38 cellular contexts compared by ENCODE assay signal in genomic region chr4:1031346-1031745, GRCh38. TPM values are rescaled to one million over a fixed set of nuclear protein-coding genes. Genes with fewer than 3 reads are reported as not detected.
"Had no signal": no experiment of that assay in that cellular context is flagged by ENCODE, and none has a peak within 500 bp of the region (broad histone marks: within the 10 kb centered on the region; RNA-seq: fewer than 3 reads in every experiment).

No MANE protein-coding gene starts in this region.

- H3K27me3 ChIP-seq: adrenal gland, ascending aorta, body of pancreas, brain microvascular endothelial cell, cardiac muscle cell had no signal

- DNase-seq: activated effector memory CD4-positive, alpha-beta T cell treated with anti-CD3 and anti-CD28 coated beads, Interleukin-2, amount 50 U/mL, for 16 hours; activated effector memory CD4-positive, alpha-beta T cell treated with Interleukin-2 at 50 U/mL for 16 hours; activated gamma-delta T cell; activated gamma-delta T cell treated with Interleukin-2 at 50 U/mL for 16 hours; activated naive CD4-positive, alpha-beta T cell; activated naive CD4-positive, alpha-beta T cell treated with anti-CD3 and anti-CD28 coated beads for 36 hours; activated naive CD4-positive, alpha-beta T cell treated with anti-CD3 and anti-CD28 coated beads, Interleukin-2, amount 10 ng/mL, durations not matched to agents 7 days and 5 days; activated naive CD4-positive, alpha-beta T cell treated with anti-CD3 and anti-CD28 coated beads, Interleukin-2, amount 50 U/mL, for 16 hours; activated naive CD4-positive, alpha-beta T cell treated with Interleukin-2 at 50 U/mL for 16 hours; activated naive CD8-positive, alpha-beta T cell treated with anti-CD3 and anti-CD28 coated beads for 36 hours; activated naive CD8-positive, alpha-beta T cell treated with anti-CD3 and anti-CD28 coated beads, Interleukin-2, amount 10 ng/mL, durations not matched to agents 7 days and 5 days; activated naive CD8-positive, alpha-beta T cell treated with anti-CD3 and anti-CD28 coated beads, Interleukin-2, amount 50 U/mL, for 24 hours; activated T-cell treated with anti-CD3 and anti-CD28 coated beads, Interleukin-2, amount 50 U/mL, for 1 hour; activated T-cell treated with anti-CD3 and anti-CD28 coated beads, Interleukin-2, amount 50 U/mL, for 24 hours; activated T-cell treated with anti-CD3 and anti-CD28 coated beads, Interleukin-2, amount 50 U/mL, for 4 hours; activated T-cell treated with anti-CD3 and anti-CD28 coated beads, Interleukin-2, amount 50 U/mL, for 48 hours; activated T-cell treated with anti-CD3 and anti-CD28 coated beads, Interleukin-2, amount 50 U/mL, for 72 hours; adrenal gland; amniotic stem cell; amygdala; anterior cingulate cortex; aorta; body of pancreas; brain microvascular endothelial cell; caudate nucleus; central memory CD4-positive, alpha-beta T cell; cerebellar nuclear complex had no signal

- H3K36me3 ChIP-seq: adrenal gland, ascending aorta, brain microvascular endothelial cell, breast epithelium, cardiac muscle cell had no signal

- H3K4me3 ChIP-seq: adrenal gland, ascending aorta, body of pancreas, breast epithelium, cardiac muscle cell had no signal

- H3K4me1 Mint-ChIP-seq: activated naive CD4-positive, alpha-beta T cell treated with anti-CD3 and anti-CD28 coated beads, Interleukin-2, amount 50 U/mL, for 24 hours; activated naive CD8-positive, alpha-beta T cell treated with anti-CD3 and anti-CD28 coated beads for 36 hours; activated naive CD8-positive, alpha-beta T cell treated with anti-CD3 and anti-CD28 coated beads, Interleukin-2, amount 10 ng/mL, durations not matched to agents 7 days and 5 days; activated naive CD8-positive, alpha-beta T cell treated with anti-CD3 and anti-CD28 coated beads, Interleukin-2, amount 50 U/mL, for 24 hours; activated T-helper 17 cell treated with anti-CD3 and anti-CD28 coated beads, Interleukin-2, amount 50 U/mL, for 72 hours; central memory CD8-positive, alpha-beta T cell had no signal

- H3K9me3 ChIP-seq: adrenal gland, ascending aorta, body of pancreas, breast epithelium had no signal

- H3K27me3 Mint-ChIP-seq: activated naive CD4-positive, alpha-beta T cell treated with anti-CD3 and anti-CD28 coated beads, Interleukin-2, amount 10 ng/mL, durations not matched to agents 7 days and 5 days; activated naive CD4-positive, alpha-beta T cell treated with anti-CD3 and anti-CD28 coated beads, Interleukin-2, amount 50 U/mL, for 24 hours; activated naive CD8-positive, alpha-beta T cell; activated naive CD8-positive, alpha-beta T cell treated with anti-CD3 and anti-CD28 coated beads for 36 hours; activated naive CD8-positive, alpha-beta T cell treated with anti-CD3 and anti-CD28 coated beads, Interleukin-2, amount 10 ng/mL, durations not matched to agents 7 days and 5 days; activated T-cell treated with anti-CD3 and anti-CD28 coated beads, Interleukin-2, amount 50 U/mL, for 24 hours; activated T-helper 17 cell treated with anti-CD3 and anti-CD28 coated beads, Interleukin-2, amount 50 U/mL, for 72 hours; brain; central memory CD8-positive, alpha-beta T cell had no signal

- H3K36me3 Mint-ChIP-seq: activated naive CD4-positive, alpha-beta T cell treated with anti-CD3 and anti-CD28 coated beads, Interleukin-2, amount 10 ng/mL, durations not matched to agents 7 days and 5 days; activated naive CD4-positive, alpha-beta T cell treated with anti-CD3 and anti-CD28 coated beads, Interleukin-2, amount 50 U/mL, for 24 hours; activated naive CD4-positive, alpha-beta T cell treated with anti-CD3 and anti-CD28 coated beads, Interleukin-2, amount 50 U/mL, for 72 hours; activated naive CD8-positive, alpha-beta T cell; activated naive CD8-positive, alpha-beta T cell treated with anti-CD3 and anti-CD28 coated beads for 36 hours; activated naive CD8-positive, alpha-beta T cell treated with anti-CD3 and anti-CD28 coated beads, Interleukin-2, amount 10 ng/mL, durations not matched to agents 7 days and 5 days; brain had no signal

- H3K4me3 Mint-ChIP-seq: activated naive CD4-positive, alpha-beta T cell treated with anti-CD3 and anti-CD28 coated beads for 36 hours; activated naive CD4-positive, alpha-beta T cell treated with anti-CD3 and anti-CD28 coated beads, Interleukin-2, amount 10 ng/mL, durations not matched to agents 7 days and 5 days; activated naive CD4-positive, alpha-beta T cell treated with anti-CD3 and anti-CD28 coated beads, Interleukin-2, amount 50 U/mL, for 24 hours; activated naive CD8-positive, alpha-beta T cell; activated naive CD8-positive, alpha-beta T cell treated with anti-CD3 and anti-CD28 coated beads for 36 hours; activated naive CD8-positive, alpha-beta T cell treated with anti-CD3 and anti-CD28 coated beads, Interleukin-2, amount 10 ng/mL, durations not matched to agents 7 days and 5 days; activated naive CD8-positive, alpha-beta T cell treated with anti-CD3 and anti-CD28 coated beads, Interleukin-2, amount 50 U/mL, for 24 hours; activated T-cell treated with anti-CD3 and anti-CD28 coated beads, Interleukin-2, amount 50 U/mL, for 24 hours; activated T-cell treated with anti-CD3 and anti-CD28 coated beads, Interleukin-2, amount 50 U/mL, for 4 hours; activated T-cell treated with anti-CD3 and anti-CD28 coated beads, Interleukin-2, amount 50 U/mL, for 72 hours; activated T-helper 1 cell treated with anti-CD3 and anti-CD28 coated beads, Interleukin-12 subunit alpha, Interleukin-12 subunit beta, Interleukin-2, Interleukin-4 antibody, amounts not matched to agents 30 ng/mL and 10 ng/mL and 1 ng/mL, durations not matched to agents 14 hours and 24 hours and 36 hours; activated T-helper 17 cell treated with anti-CD3 and anti-CD28 coated beads, Interleukin-2, amount 50 U/mL, for 72 hours; brain; central memory CD8-positive, alpha-beta T cell had no signal

- H3K27ac Mint-ChIP-seq: activated naive CD4-positive, alpha-beta T cell treated with anti-CD3 and anti-CD28 coated beads for 36 hours; activated naive CD4-positive, alpha-beta T cell treated with anti-CD3 and anti-CD28 coated beads, Interleukin-2, amount 10 ng/mL, durations not matched to agents 7 days and 5 days; activated naive CD4-positive, alpha-beta T cell treated with anti-CD3 and anti-CD28 coated beads, Interleukin-2, amount 50 U/mL, for 24 hours; activated naive CD4-positive, alpha-beta T cell treated with anti-CD3 and anti-CD28 coated beads, Interleukin-2, amount 50 U/mL, for 72 hours; activated naive CD8-positive, alpha-beta T cell; activated naive CD8-positive, alpha-beta T cell treated with anti-CD3 and anti-CD28 coated beads for 36 hours; activated naive CD8-positive, alpha-beta T cell treated with anti-CD3 and anti-CD28 coated beads, Interleukin-2, amount 10 ng/mL, durations not matched to agents 7 days and 5 days; activated naive CD8-positive, alpha-beta T cell treated with anti-CD3 and anti-CD28 coated beads, Interleukin-2, amount 50 U/mL, for 24 hours; activated T-cell treated with anti-CD3 and anti-CD28 coated beads, Interleukin-2, amount 50 U/mL, for 24 hours; activated T-cell treated with anti-CD3 and anti-CD28 coated beads, Interleukin-2, amount 50 U/mL, for 72 hours; activated T-helper 1 cell treated with anti-CD3 and anti-CD28 coated beads, Interleukin-12 subunit alpha, Interleukin-12 subunit beta, Interleukin-2, Interleukin-4 antibody, amounts not matched to agents 30 ng/mL and 10 ng/mL and 1 ng/mL, durations not matched to agents 14 hours and 24 hours and 36 hours; activated T-helper 17 cell treated with anti-CD3 and anti-CD28 coated beads, Interleukin-2, amount 50 U/mL, for 72 hours; activated T-helper 2 cell treated with anti-CD3 and anti-CD28 coated beads, Interferon-gamma antibody, Interleukin-2, Interleukin-4, amounts not matched to agents 10 μg/mL and 5 μg/mL and 100 μg/mL, durations not matched to agents 14 hours and 24 hours and 36 hours; brain had no signal

- H3K9me3 Mint-ChIP-seq: activated naive CD4-positive, alpha-beta T cell treated with anti-CD3 and anti-CD28 coated beads for 36 hours; activated naive CD4-positive, alpha-beta T cell treated with anti-CD3 and anti-CD28 coated beads, Interleukin-2, amount 10 ng/mL, durations not matched to agents 7 days and 5 days; activated naive CD4-positive, alpha-beta T cell treated with anti-CD3 and anti-CD28 coated beads, Interleukin-2, amount 50 U/mL, for 24 hours; activated naive CD4-positive, alpha-beta T cell treated with anti-CD3 and anti-CD28 coated beads, Interleukin-2, amount 50 U/mL, for 72 hours; activated naive CD8-positive, alpha-beta T cell treated with anti-CD3 and anti-CD28 coated beads for 36 hours; activated naive CD8-positive, alpha-beta T cell treated with anti-CD3 and anti-CD28 coated beads, Interleukin-2, amount 10 ng/mL, durations not matched to agents 7 days and 5 days; activated naive CD8-positive, alpha-beta T cell treated with anti-CD3 and anti-CD28 coated beads, Interleukin-2, amount 50 U/mL, for 24 hours; activated T-cell treated with anti-CD3 and anti-CD28 coated beads, Interleukin-2, amount 50 U/mL, for 24 hours; activated T-cell treated with anti-CD3 and anti-CD28 coated beads, Interleukin-2, amount 50 U/mL, for 4 hours; activated T-cell treated with anti-CD3 and anti-CD28 coated beads, Interleukin-2, amount 50 U/mL, for 72 hours; activated T-helper 1 cell treated with anti-CD3 and anti-CD28 coated beads, Interleukin-12 subunit alpha, Interleukin-12 subunit beta, Interleukin-2, Interleukin-4 antibody, amounts not matched to agents 30 ng/mL and 10 ng/mL and 1 ng/mL, durations not matched to agents 14 hours and 24 hours and 36 hours; activated T-helper 17 cell treated with anti-CD3 and anti-CD28 coated beads, Interleukin-2, amount 50 U/mL, for 72 hours; activated T-helper 2 cell treated with anti-CD3 and anti-CD28 coated beads, Interferon-gamma antibody, Interleukin-2, Interleukin-4, amounts not matched to agents 10 μg/mL and 5 μg/mL and 100 μg/mL, durations not matched to agents 14 hours and 24 hours and 36 hours; brain; central memory CD8-positive, alpha-beta T cell had no signal

- ATAC-seq: activated naive CD4-positive, alpha-beta T cell treated with anti-CD3 and anti-CD28 coated beads, Interleukin-2, amount 50 U/mL, for 72 hours; activated naive CD8-positive, alpha-beta T cell treated with anti-CD3 and anti-CD28 coated beads, Interleukin-2, amount 50 U/mL, for 24 hours; activated T-cell treated with anti-CD3 and anti-CD28 coated beads, Interleukin-2, amount 50 U/mL, for 4 hours; activated T-helper 17 cell treated with anti-CD3 and anti-CD28 coated beads, Interleukin-2, amount 50 U/mL, for 72 hours; body of pancreas had no signal

- H3K27ac ChIP-seq: adrenal gland, ascending aorta, body of pancreas, brain microvascular endothelial cell, breast epithelium, cardiac muscle cell had no signal

RNA-seq across cellular contexts. Expression of gene SLC26A1, which starts 38.1 kb away (rescaled TPM):
- total RNA-seq: activated naive CD4-positive, alpha-beta T cell treated with anti-CD3 and anti-CD28 coated beads for 36 hours; activated naive CD4-positive, alpha-beta T cell treated with anti-CD3 and anti-CD28 coated beads, Interleukin-2, amount 50 U/mL, for 72 hours; activated T-cell treated with anti-CD3 and anti-CD28 coated beads, Interleukin-2, amount 50 U/mL, for 72 hours; ascending aorta had no signal
